ENCODE assay signal across 10 cellular contexts in the genomic region with DNA sequence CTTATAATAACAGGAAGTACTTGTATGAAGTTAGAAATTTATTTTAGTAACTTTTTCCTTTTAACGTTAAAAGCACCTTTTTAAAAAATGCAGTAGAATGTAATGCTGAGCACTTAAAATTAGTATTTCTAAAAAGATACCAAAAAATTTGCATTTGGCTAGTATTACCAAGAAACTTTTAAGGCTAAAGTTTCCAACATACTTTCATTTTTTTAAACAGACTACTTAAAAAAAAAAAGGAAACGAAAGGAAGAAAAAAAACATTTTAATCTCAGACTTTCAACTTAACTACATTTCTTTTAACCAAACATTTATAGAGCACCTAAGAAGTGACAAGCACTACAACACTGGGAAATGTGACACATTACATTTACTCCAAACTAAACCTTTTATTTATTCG. TPM values are rescaled to one million over a fixed set of nuclear protein-coding genes. Genes with fewer than 3 reads are reported as not detected.
A peak's percentile ranks its signal among the peaks of the same experiment; 100 is the strongest.
DNase-seq lines count a peak whose midpoint lies in the region; ATAC-seq, FAIRE-seq and TF ChIP-seq lines count a peak whose summit lies in the region.
"Had no signal": no experiment of that assay in that cellular context is flagged by ENCODE, and none has a peak within 500 bp of the region (broad histone marks: within the 10 kb centered on the region; RNA-seq: fewer than 3 reads in every experiment).

No MANE protein-coding gene starts in this region.

- H3K4me2 ChIP-seq in hepatocyte: peak overlapping the region; percentile 86

- no peak for FAIRE-seq in D721Med (lab: Jason Lieb, UNC)

- TF ChIP-seq EP300 in stomach (IDR thresholded peaks at IDR 0.05): no peak

- POLR2A ChIA-PET in activated B cell treated with CpG ODN at 0.5 μM for 24 hours (lab: Charles Lee): interaction anchor here (1.6 kb wide), 1 partner anchor 951 kb away, joined by 4 read pairs; the partner anchor contains the start of gene COA6

- WGBS in hepatocyte (ENCODE audit: low lambda C conversion rate, missing lambda C conversion rate): 73% methylated on average over 3 of the region's 3 CpGs
- WGBS in stomach, 5 donors: 6 to 11% (median 7%) methylated on average over 3 of the region's 3 CpGs

- intact Hi-C loops in activated B cell treated with CpG ODN at 0.5 μM for 24 hours (cut with micrococcal nuclease): loop anchor here (1.0 to 5.0 kb wide), 3 partner anchors 8 to 1197 kb away; partner anchors contain the start of gene LGALS8
- intact Hi-C loops in stomach (cut with DNase I; ENCODE audit: low total_unique reads): no loop called here

- H3K27me3 ChIP-seq in hepatocyte (no peaks in the 10 kb centered on the region), stomach (no peaks in the 10 kb centered on the region)

- peaks cover 17 to 30% of the 10 kb centered on the region in 2 donors for H3K36me3 Mint-ChIP-seq in activated T-cell treated with anti-CD3 and anti-CD28 coated beads, Interleukin-2, amount 50 U/mL, for 72 hours (ENCODE audit: insufficient read depth in 2 of 2)
- peaks cover 37% of the 10 kb centered on the region for H3K36me3 Mint-ChIP-seq in activated B cell treated with CpG ODN at 0.5 μM for 24 hours (ENCODE audit: low read depth)
- H3K36me3 Mint-ChIP-seq in stimulated activated naive B cell treated with anti-CD40 and anti-IgM and Interleukin-4, amounts not matched to agents 10 μg/mL and 1 μg/mL and 100 μg/mL, for 72 hours: peaks cover 34 to 39% of the 10 kb centered on the region in 2 donors

- TF ChIP-seq POLR2A in stomach (IDR thresholded peaks at IDR 0.05): no peak

- ATAC-seq in activated T-cell treated with anti-CD3 and anti-CD28 coated beads, Interleukin-2, amount 50 U/mL, for 72 hours (replicated peaks in 1 of 2): no peak
- no peak for ATAC-seq in activated B cell treated with CpG ODN at 0.5 μM for 24 hours (ENCODE audit: low read depth)
- no peak for ATAC-seq in stimulated activated naive B cell treated with anti-CD40 and anti-IgM and Interleukin-4, amounts not matched to agents 10 μg/mL and 1 μg/mL and 100 μg/mL, for 72 hours (replicated peaks)

- no peak for TF ChIP-seq CTCF in activated B cell treated with CpG ODN at 0.5 μM for 24 hours (IDR thresholded peaks at IDR 0.05)
- TF ChIP-seq CTCF in hepatocyte (IDR thresholded peaks at IDR 0.05; ENCODE audit: poor library complexity): no peak
- no peak for TF ChIP-seq CTCF in stomach (IDR thresholded peaks at IDR 0.05)
- TF ChIP-seq CTCF in D721Med (IDR thresholded peaks at IDR 0.05; ENCODE audit: insufficient read depth, missing control alignments): no peak

- H3K4me1 ChIP-seq in hepatocyte (ENCODE audit: insufficient read depth): peaks cover 23% of the 10 kb centered on the region
- peaks cover 36 to 75% (median 60%) of the 10 kb centered on the region in 4 donors for H3K4me1 ChIP-seq in stomach

- H3K27ac ChIP-seq in hepatocyte (no peak overlapping the region), stomach (peak overlapping the region in 1 of 5 donors; percentile 97)
- H3K27ac ChIP-seq: C4-2B had no signal

- CTCF ChIA-PET in activated B cell treated with CpG ODN at 0.5 μM for 24 hours (lab: Charles Lee): interaction anchor here (1.7 kb wide), 1 partner anchor 91 kb away, joined by 4 read pairs; no protein-coding TSS in a partner anchor

- H3K4me3 ChIP-seq in hepatocyte (no peak overlapping the region), stomach (peak overlapping the region in 3 of 4 donors; percentile 87 to 95 (median 93))

- H3K9me3 ChIP-seq in hepatocyte (ENCODE audit: low read depth) (no peaks in the 10 kb centered on the region), stomach (no peaks in the 10 kb centered on the region)

- no peaks in the 10 kb centered on the region for H3K36me3 ChIP-seq in hepatocyte (replicated peaks; ENCODE audit: insufficient read depth, low read depth)
- peaks cover 0 to 16% (median 4%) of the 10 kb centered on the region in 4 donors for H3K36me3 ChIP-seq in stomach

- H3K9me3 Mint-ChIP-seq in activated T-cell treated with anti-CD3 and anti-CD28 coated beads, Interleukin-2, amount 50 U/mL, for 72 hours: no peaks in the 10 kb centered on the region
- no peaks in the 10 kb centered on the region for H3K9me3 Mint-ChIP-seq in activated B cell treated with CpG ODN at 0.5 μM for 24 hours
- H3K9me3 Mint-ChIP-seq in stimulated activated naive B cell treated with anti-CD40 and anti-IgM and Interleukin-4, amounts not matched to agents 10 μg/mL and 1 μg/mL and 100 μg/mL, for 72 hours: no peaks in the 10 kb centered on the region

- peaks cover 61% of the 10 kb centered on the region for H3K4me1 Mint-ChIP-seq in activated T-cell treated with anti-CD3 and anti-CD28 coated beads, Interleukin-2, amount 50 U/mL, for 72 hours (ENCODE audit: low read depth)
- peaks cover 54% of the 10 kb centered on the region for H3K4me1 Mint-ChIP-seq in activated B cell treated with CpG ODN at 0.5 μM for 24 hours
- peaks cover 27 to 45% of the 10 kb centered on the region in 2 donors for H3K4me1 Mint-ChIP-seq in stimulated activated naive B cell treated with anti-CD40 and anti-IgM and Interleukin-4, amounts not matched to agents 10 μg/mL and 1 μg/mL and 100 μg/mL, for 72 hours

- H4K20me1 ChIP-seq in hepatocyte (ENCODE audit: insufficient read depth, poor library complexity, severe bottlenecking): peaks cover 75% of the 10 kb centered on the region

- H3K9me2 ChIP-seq in hepatocyte (replicated peaks; ENCODE audit: insufficient read depth): no peaks in the 10 kb centered on the region

- peaks cover 82% of the 10 kb centered on the region for H3K79me2 ChIP-seq in hepatocyte

- no peak overlapping the region for H2AFZ ChIP-seq in hepatocyte

- H3K27ac Mint-ChIP-seq in activated T-cell treated with anti-CD3 and anti-CD28 coated beads, Interleukin-2, amount 50 U/mL, for 72 hours: peak overlapping the region; percentile 98
- peak overlapping the region; percentile 31 for H3K27ac Mint-ChIP-seq in activated B cell treated with CpG ODN at 0.5 μM for 24 hours
- no peak overlapping the region for H3K27ac Mint-ChIP-seq in stimulated activated naive B cell treated with anti-CD40 and anti-IgM and Interleukin-4, amounts not matched to agents 10 μg/mL and 1 μg/mL and 100 μg/mL, for 72 hours

- H3K4me3 Mint-ChIP-seq in activated T-cell treated with anti-CD3 and anti-CD28 coated beads, Interleukin-2, amount 50 U/mL, for 72 hours: peak overlapping the region; percentile 87 to 99
- H3K4me3 Mint-ChIP-seq in activated B cell treated with CpG ODN at 0.5 μM for 24 hours: peak overlapping the region; percentile 98
- H3K4me3 Mint-ChIP-seq in stimulated activated naive B cell treated with anti-CD40 and anti-IgM and Interleukin-4, amounts not matched to agents 10 μg/mL and 1 μg/mL and 100 μg/mL, for 72 hours: peak overlapping the region in 1 of 2 donors; percentile 44

- no peaks in the 10 kb centered on the region for H3K27me3 Mint-ChIP-seq in activated T-cell treated with anti-CD3 and anti-CD28 coated beads, Interleukin-2, amount 50 U/mL, for 72 hours (ENCODE audit: low read depth)
- no peaks in the 10 kb centered on the region for H3K27me3 Mint-ChIP-seq in activated B cell treated with CpG ODN at 0.5 μM for 24 hours
- no peaks in the 10 kb centered on the region for H3K27me3 Mint-ChIP-seq in stimulated activated naive B cell treated with anti-CD40 and anti-IgM and Interleukin-4, amounts not matched to agents 10 μg/mL and 1 μg/mL and 100 μg/mL, for 72 hours

- DNase-seq in activated T-cell treated with anti-CD3 and anti-CD28 coated beads, Interleukin-2, amount 50 U/mL, for 72 hours: no peak
- no peak for DNase-seq in activated T-cell treated with anti-CD3 and anti-CD28 coated beads, Interleukin-2, amount 50 U/mL, for 48 hours
- DNase-seq in activated B cell treated with CpG ODN at 0.5 μM for 24 hours: no peak
- DNase-seq in hepatocyte (ENCODE audit: low spot score): no peak
- no peak for DNase-seq in stomach
- DNase-seq in stimulated activated naive B cell treated with anti-CD40 and anti-IgM and Interleukin-4, amounts not matched to agents 10 μg/mL and 1 μg/mL and 100 μg/mL, for 72 hours: no peak
- DNase-seq in NCI-H524 (lab: John Stamatoyannopoulos, UW): no peak
- DNase-seq in D721Med (ENCODE audit: insufficient read length, low spot score): no peak
- DNase-seq: NCI-H187 had no signal

RNA-seq across cellular contexts. Expression of gene ARID4B, which starts 2.8 kb away (rescaled TPM):
- 10 to 100 TPM; 65.5 to 68.4 TPM for total RNA-seq in activated T-cell treated with anti-CD3 and anti-CD28 coated beads, Interleukin-2, amount 50 U/mL, for 72 hours
- total RNA-seq in activated B cell treated with CpG ODN at 0.5 μM for 24 hours: 62.2 and 78.5 TPM in 2 replicates
- 35.0 and 44.7 TPM in 2 replicates for total RNA-seq in hepatocyte
- polyA plus RNA-seq in hepatocyte: 29.4 and 45.2 TPM in 2 replicates
- 100 to 1,000 TPM in 1 of 5 donors, 10 to 100 TPM in 4; 23.7 to 102 (median 52.0) TPM for total RNA-seq in stomach
- polyA plus RNA-seq in stomach: 1 to 10 TPM; 9.5 to 9.6 (median 9.5) TPM

RNA-seq across cellular contexts. Expression of gene GGPS1, which starts 3.2 kb away (rescaled TPM):
- 10 to 100 TPM; 57.2 to 60.4 TPM for total RNA-seq in activated T-cell treated with anti-CD3 and anti-CD28 coated beads, Interleukin-2, amount 50 U/mL, for 72 hours
- 25.4 and 33.8 TPM in 2 replicates for total RNA-seq in activated B cell treated with CpG ODN at 0.5 μM for 24 hours
- 32.6 and 40.6 TPM in 2 replicates for total RNA-seq in hepatocyte
- 36.3 and 40.6 TPM in 2 replicates for polyA plus RNA-seq in hepatocyte
- total RNA-seq in stomach: 10 to 100 TPM in 3 of 5 donors, 1 to 10 TPM in 2; 7.0 to 21.8 (median 10.7) TPM
- 10 to 100 TPM; 21.5 to 37.6 (median 23.2) TPM for polyA plus RNA-seq in stomach

RNA-seq across cellular contexts. Expression of gene TBCE, which starts 42.1 kb away (rescaled TPM):
- 10 to 100 TPM; 27.7 to 37.3 TPM for total RNA-seq in activated T-cell treated with anti-CD3 and anti-CD28 coated beads, Interleukin-2, amount 50 U/mL, for 72 hours
- total RNA-seq in activated B cell treated with CpG ODN at 0.5 μM for 24 hours: 13.9 and 19.1 TPM in 2 replicates
- total RNA-seq in hepatocyte: 17.4 and 21.5 TPM in 2 replicates
- 42.4 and 43.9 TPM in 2 replicates for polyA plus RNA-seq in hepatocyte
- total RNA-seq in stomach: 10 to 100 TPM in 4 of 5 donors, 1 to 10 TPM in 1; 7.1 to 43.7 (median 23.9) TPM
- 10 to 100 TPM; 19.2 to 24.0 (median 23.6) TPM for polyA plus RNA-seq in stomach
